Comparison of ENCODE assay signal across 33 cellular contexts in genomic region chr6:92000112-92000511, GRCh38.
"Had no signal": no experiment of that assay in that cellular context is flagged by ENCODE, and none has a peak within 500 bp of the region (broad histone marks: within the 10 kb centered on the region; RNA-seq: fewer than 3 reads in every experiment).

No MANE protein-coding gene starts in this region.

- H3K4me3 ChIP-seq: MG63 had no signal

- H3K9me3 ChIP-seq: MG63 had no signal

- H3K36me3 ChIP-seq: MG63 had no signal

- H3K27me3 ChIP-seq: MG63 had no signal

- DNase-seq: Karpas-422, Kasumi-1, MG63, MV-4-11, NCI-H1048, NCI-H1092, NCI-H1092 treated with DMSO at 0.1 percent for 48 hours, NCI-H1105, NCI-H1105 treated with DMSO at 0.1 percent for 48 hours, NCI-H1417, NCI-H1417 treated with DMSO at 0.1 percent for 48 hours, NCI-H1436, NCI-H1436 treated with DMSO at 0.1 percent for 48 hours, NCI-H146, NCI-H1694, NCI-H1694 treated with DMSO at 0.1 percent for 48 hours, NCI-H187, NCI-H187 treated with DMSO at 0.1 percent for 48 hours, NCI-H1930, NCI-H2029, NCI-H2029 treated with DMSO at 0.1 percent for 48 hours, NCI-H2081, NCI-H2081 treated with DMSO at 0.1 percent for 48 hours, NCI-H2107, NCI-H2171, NCI-H2171 treated with DMSO at 0.1 percent for 48 hours, NCI-H2227 treated with DMSO at 0.1 percent for 48 hours, NCI-H226, NCI-H345, NCI-H446, NCI-H446 treated with DMSO at 0.1 percent for 48 hours, NCI-H510A, NCI-H510A treated with DMSO at 0.1 percent for 48 hours had no signal
